ENCODE assay signal across 8 cellular contexts in the genomic region with DNA sequence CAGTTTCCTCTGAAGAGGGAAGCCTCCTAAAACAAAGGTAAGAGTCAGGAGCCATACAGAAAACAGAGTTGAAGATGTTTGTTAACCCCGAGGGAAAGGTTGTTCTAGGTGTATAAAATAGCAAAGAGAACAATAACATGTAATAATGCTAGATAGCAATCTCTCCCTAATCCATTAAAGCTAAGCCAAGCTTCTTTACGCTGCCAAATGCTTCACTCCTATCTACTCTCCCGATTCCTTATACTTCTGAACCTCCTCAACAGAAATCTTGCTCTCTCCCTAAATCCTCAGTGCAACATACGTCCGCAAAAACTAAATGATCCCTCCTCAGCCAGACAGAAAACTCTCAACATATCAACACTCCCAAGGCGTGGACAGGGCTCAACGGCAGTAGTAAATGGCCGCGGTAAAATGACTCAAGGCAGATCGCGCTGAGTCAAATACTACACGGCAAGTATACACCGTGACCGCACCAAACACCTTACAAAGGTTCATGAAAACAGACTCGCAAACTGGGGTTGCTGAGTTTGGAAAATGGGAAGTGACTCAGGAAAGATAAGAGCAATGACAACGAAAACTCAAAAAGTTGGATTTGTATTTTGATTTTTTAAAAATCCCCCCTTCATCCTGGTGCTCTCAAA. TPM values are rescaled to one million over a fixed set of nuclear protein-coding genes. Genes with fewer than 3 reads are reported as not detected.
DNase-seq lines count a peak whose midpoint lies in the region; ATAC-seq, FAIRE-seq and TF ChIP-seq lines count a peak whose summit lies in the region.

No MANE protein-coding gene starts in this region.

- peaks cover 13% of the 10 kb centered on the region for H3K4me1 ChIP-seq in endothelial cell of umbilical vein (ENCODE audit: control insufficient read depth, extremely low read depth, insufficient read depth, low read length)
- H3K4me1 ChIP-seq in mucosa of descending colon (ENCODE audit: low read depth), result peaks cover 3% of the 10 kb centered on the region

- H3K9ac ChIP-seq in endothelial cell of umbilical vein (replicated peaks; ENCODE audit: extremely low read depth, insufficient read depth, low read length), result peak overlapping the region; percentile 97

- dilution Hi-C loops in endothelial cell of umbilical vein (cut with MboI; ENCODE audit: extremely low pct_ligation_motif_present, low sequenced_read_pairs), result no loop called here

- H3K9me3 ChIP-seq in endothelial cell of umbilical vein (replicated peaks; ENCODE audit: control insufficient read depth, insufficient read depth, low read length) (no peaks in the 10 kb centered on the region), mucosa of descending colon (no peaks in the 10 kb centered on the region)

- H3K27me3 ChIP-seq in endothelial cell of umbilical vein (ENCODE audit: control insufficient read depth in 2 of 2, insufficient read depth in 2 of 2, low read length in 2 of 2), result peaks cover 0 to 2% of the 10 kb centered on the region in 2 experiments

- H3K36me3 ChIP-seq in endothelial cell of umbilical vein (ENCODE audit: control insufficient read depth in 2 of 2, extremely low read depth in 1 of 2, insufficient read depth in 2 of 2, low read length in 2 of 2) (peaks cover 0 to 9% of the 10 kb centered on the region in 2 experiments), mucosa of descending colon (ENCODE audit: low read depth) (no peaks in the 10 kb centered on the region)

- peaks cover 5% of the 10 kb centered on the region for H4K20me1 ChIP-seq in endothelial cell of umbilical vein (replicated peaks; ENCODE audit: control insufficient read depth, extremely low read depth, insufficient read depth, low read length)

- peak overlapping the region; percentile 67 for H2AFZ ChIP-seq in endothelial cell of umbilical vein (ENCODE audit: low read depth, low read length)

- H3K79me2 ChIP-seq in endothelial cell of umbilical vein (ENCODE audit: control insufficient read depth, insufficient read depth, low read length), result peaks cover 27% of the 10 kb centered on the region

- peak overlapping the region; percentile 94 for H3K27ac ChIP-seq in endothelial cell of umbilical vein (ENCODE audit: insufficient read depth, low read depth, low read length)

- peak overlapping the region; percentile 72 for H3K27ac Mint-ChIP-seq in stimulated activated memory B cell treated with anti-CD40 and anti-IgM and Interleukin-4, amounts not matched to agents 10 μg/mL and 1 μg/mL and 100 μg/mL, for 72 hours

- FAIRE-seq in endothelial cell of umbilical vein (lab: Jason Lieb, UNC), result peak; percentile 18

- peak overlapping the region; percentile 89 for H3K4me3 Mint-ChIP-seq in stimulated activated memory B cell treated with anti-CD40 and anti-IgM and Interleukin-4, amounts not matched to agents 10 μg/mL and 1 μg/mL and 100 μg/mL, for 72 hours

- TSS peak; percentile 39 for BruUV-seq in endothelial cell of umbilical vein (replicated peaks; lab: Mats Ljungman, UMichigan)

- TF ChIP-seq CTCF in endothelial cell of umbilical vein (IDR thresholded peaks at IDR 0.05; ENCODE audit: extremely low read depth in 1 of 2, insufficient read depth in 1 of 2, low read depth in 1 of 2, low read length in 2 of 2) (no peak), mucosa of descending colon (IDR thresholded peaks at IDR 0.05) (no peak)

- peaks cover 64% of the 10 kb centered on the region for H3K4me1 Mint-ChIP-seq in stimulated activated memory B cell treated with anti-CD40 and anti-IgM and Interleukin-4, amounts not matched to agents 10 μg/mL and 1 μg/mL and 100 μg/mL, for 72 hours

- POLR2A ChIA-PET in endothelial cell of umbilical vein (lab: Charles Lee), result no interaction called here

- intact Hi-C loops in Right ventricle myocardium inferior (cut with DNase I) (loop anchor here (2.0 kb wide), 2 partner anchors 71 to 379 kb away; a partner anchor contains a TSS), cardiac septum (cut with DNase I) (loop anchor here (2.0 to 10.0 kb wide), 3 partner anchors 71 to 757 kb away; a partner anchor contains a TSS), endothelial cell of umbilical vein (cut with micrococcal nuclease) (loop anchor here (5.0 to 10.0 kb wide), 3 partner anchors 50 to 757 kb away; a partner anchor contains a TSS), mucosa of descending colon (cut with DNase I, micrococcal nuclease) (loop anchor here in 1 of 2 donors (5.0 to 10.0 kb wide), 2 partner anchors 75 to 757 kb away; a partner anchor contains a TSS)

- no peaks in the 10 kb centered on the region for H3K27me3 Mint-ChIP-seq in stimulated activated memory B cell treated with anti-CD40 and anti-IgM and Interleukin-4, amounts not matched to agents 10 μg/mL and 1 μg/mL and 100 μg/mL, for 72 hours

- peak overlapping the region; percentile 99 for H3K4me2 ChIP-seq in endothelial cell of umbilical vein (ENCODE audit: insufficient read depth, low read length)

- H3K4me3 ChIP-seq in endothelial cell of umbilical vein (replicated peaks in 1 of 3; ENCODE audit: insufficient read depth in 1 of 3, low read depth in 1 of 3, low read length in 3 of 3) (peak overlapping the region; percentile 86 to 97 (median 94)), mucosa of descending colon (peak overlapping the region; percentile 69)

- H3K9me1 ChIP-seq in endothelial cell of umbilical vein (replicated peaks; ENCODE audit: control insufficient read depth, extremely low read depth, insufficient read depth, low read length), result no peaks in the 10 kb centered on the region

- no peaks in the 10 kb centered on the region for H3K9me3 Mint-ChIP-seq in stimulated activated memory B cell treated with anti-CD40 and anti-IgM and Interleukin-4, amounts not matched to agents 10 μg/mL and 1 μg/mL and 100 μg/mL, for 72 hours

- ATAC-seq in Right ventricle myocardium inferior (peak; percentile 42), HG03025 (IDR thresholded peaks at IDR 0.05; ENCODE audit: low FRiP score, unreplicated experiment) (peak; percentile 55), mucosa of descending colon (peak; percentile 75)
- peak; percentile 73 for ATAC-seq in stimulated activated memory B cell treated with anti-CD40 and anti-IgM and Interleukin-4, amounts not matched to agents 10 μg/mL and 1 μg/mL and 100 μg/mL, for 72 hours

- no peak for TF ChIP-seq POLR2A in endothelial cell of umbilical vein (IDR thresholded peaks at IDR 0.05; ENCODE audit: low read depth, low read length)

- peak; percentile 72 for DNase-seq in Right ventricle myocardium inferior (ENCODE audit: missing footprints)
- DNase-seq in cardiac septum (ENCODE audit: low spot score), result no peak
- peak; percentile 69 for DNase-seq in NCI-H226
- DNase-seq in activated CD8-positive, alpha-beta memory T cell treated with anti-CD3 and anti-CD28 coated beads, Interleukin-2, amount 50 U/mL, for 1 hour (ENCODE audit: extremely low read depth), result peak; percentile 26
- peak; percentile 74 for DNase-seq in endothelial cell of umbilical vein (ENCODE audit: low read depth, low spot score)
- peak; percentile 45 to 68 (median 53) for DNase-seq in mucosa of descending colon

- H3K36me3 Mint-ChIP-seq in stimulated activated memory B cell treated with anti-CD40 and anti-IgM and Interleukin-4, amounts not matched to agents 10 μg/mL and 1 μg/mL and 100 μg/mL, for 72 hours, result peaks cover 55% of the 10 kb centered on the region

- CTCF ChIA-PET in endothelial cell of umbilical vein (lab: Charles Lee), result interaction anchor here (1.2 to 1.4 kb wide), 2 partner anchors 80 to 472 kb away, joined by 3 to 5 read pairs; no protein-coding TSS in a partner anchor

RNA-seq across cellular contexts. Expression of a gene that starts 0.7 kb away (rescaled TPM):
- total RNA-seq in Right ventricle myocardium inferior, result 67.1 TPM
- 80.8 TPM for total RNA-seq in cardiac septum
- total RNA-seq in endothelial cell of umbilical vein, result 93.1 and 101 TPM in 2 replicates
- 200 and 214 TPM in 2 replicates for polyA plus RNA-seq in endothelial cell of umbilical vein
- 118 and 122 TPM in 2 replicates for polyA plus RNA-seq in endothelial cell of umbilical vein (2011; cell fraction: cytosol; rRNA removed)
- polyA plus RNA-seq in endothelial cell of umbilical vein (2011; cell fraction: nucleus; rRNA removed), result 206 and 274 TPM in 2 replicates
- polyA plus RNA-seq in endothelial cell of umbilical vein (2012), result 58.7 and 95.4 TPM in 2 replicates
- polyA minus RNA-seq in endothelial cell of umbilical vein, result 229 and 249 TPM in 2 replicates
- polyA minus RNA-seq in endothelial cell of umbilical vein (2011; cell fraction: cytosol; rRNA and poly(A)+ RNA removed), result 34.8 TPM
- 114 and 169 TPM in 2 replicates for polyA minus RNA-seq in endothelial cell of umbilical vein (2011; cell fraction: nucleus; rRNA and poly(A)+ RNA removed)
- total RNA-seq in mucosa of descending colon, result 100 to 1,000 TPM in 1 of 3 donors, 10 to 100 TPM in 2; 64.6 to 150 (median 70.4) TPM

RNA-seq across cellular contexts. Expression of a gene that starts 9.8 kb away (rescaled TPM):
- not detected for total RNA-seq in Right ventricle myocardium inferior
- not detected for total RNA-seq in cardiac septum
- total RNA-seq in endothelial cell of umbilical vein, result not detected in 2 replicates
- not detected in 2 replicates for polyA plus RNA-seq in endothelial cell of umbilical vein
- polyA plus RNA-seq in endothelial cell of umbilical vein (2011; cell fraction: cytosol; rRNA removed), result not detected in 2 replicates
- not detected in 2 replicates for polyA plus RNA-seq in endothelial cell of umbilical vein (2011; cell fraction: nucleus; rRNA removed)
- polyA plus RNA-seq in endothelial cell of umbilical vein (2012), result not detected in 2 replicates
- polyA minus RNA-seq in endothelial cell of umbilical vein, result not detected in 2 replicates
- not detected for polyA minus RNA-seq in endothelial cell of umbilical vein (2011; cell fraction: cytosol; rRNA and poly(A)+ RNA removed)
- polyA minus RNA-seq in endothelial cell of umbilical vein (2011; cell fraction: nucleus; rRNA and poly(A)+ RNA removed), result not detected in 2 replicates
- total RNA-seq in mucosa of descending colon, result 10 to 100 TPM in 1 of 3 donors, 1 to 10 TPM in 2; 4.5 to 11.5 (median 6.9) TPM

RNA-seq across cellular contexts. Expression of a gene that starts 24.5 kb away (rescaled TPM):
- not detected for total RNA-seq in Right ventricle myocardium inferior
- not detected for total RNA-seq in cardiac septum
- not detected in 2 replicates for total RNA-seq in endothelial cell of umbilical vein
- not detected in 2 replicates for polyA plus RNA-seq in endothelial cell of umbilical vein
- not detected in 2 replicates for polyA plus RNA-seq in endothelial cell of umbilical vein (2011; cell fraction: cytosol; rRNA removed)
- polyA plus RNA-seq in endothelial cell of umbilical vein (2011; cell fraction: nucleus; rRNA removed), result not detected in 2 replicates
- polyA plus RNA-seq in endothelial cell of umbilical vein (2012), result not detected in 2 replicates
- polyA minus RNA-seq in endothelial cell of umbilical vein, result not detected in 2 replicates
- polyA minus RNA-seq in endothelial cell of umbilical vein (2011; cell fraction: cytosol; rRNA and poly(A)+ RNA removed), result not detected
- polyA minus RNA-seq in endothelial cell of umbilical vein (2011; cell fraction: nucleus; rRNA and poly(A)+ RNA removed), result not detected in 2 replicates
- total RNA-seq in mucosa of descending colon, result not detected

RNA-seq across cellular contexts. Expression of a gene that starts 59.0 kb away (rescaled TPM):
- total RNA-seq in Right ventricle myocardium inferior (not detected), cardiac septum (not detected), endothelial cell of umbilical vein (not detected in 2 replicates), mucosa of descending colon (not detected)
- not detected in 2 replicates for polyA plus RNA-seq in endothelial cell of umbilical vein
- polyA plus RNA-seq in endothelial cell of umbilical vein (2011; cell fraction: cytosol; rRNA removed), result not detected in 2 replicates
- not detected in 2 replicates for polyA plus RNA-seq in endothelial cell of umbilical vein (2011; cell fraction: nucleus; rRNA removed)
- not detected in 2 replicates for polyA plus RNA-seq in endothelial cell of umbilical vein (2012)
- polyA minus RNA-seq in endothelial cell of umbilical vein, result not detected in 2 replicates
- polyA minus RNA-seq in endothelial cell of umbilical vein (2011; cell fraction: cytosol; rRNA and poly(A)+ RNA removed), result not detected
- not detected in 2 replicates for polyA minus RNA-seq in endothelial cell of umbilical vein (2011; cell fraction: nucleus; rRNA and poly(A)+ RNA removed)
